Comparison of ENCODE assay signal across 2 cellular contexts in the genomic region with DNA sequence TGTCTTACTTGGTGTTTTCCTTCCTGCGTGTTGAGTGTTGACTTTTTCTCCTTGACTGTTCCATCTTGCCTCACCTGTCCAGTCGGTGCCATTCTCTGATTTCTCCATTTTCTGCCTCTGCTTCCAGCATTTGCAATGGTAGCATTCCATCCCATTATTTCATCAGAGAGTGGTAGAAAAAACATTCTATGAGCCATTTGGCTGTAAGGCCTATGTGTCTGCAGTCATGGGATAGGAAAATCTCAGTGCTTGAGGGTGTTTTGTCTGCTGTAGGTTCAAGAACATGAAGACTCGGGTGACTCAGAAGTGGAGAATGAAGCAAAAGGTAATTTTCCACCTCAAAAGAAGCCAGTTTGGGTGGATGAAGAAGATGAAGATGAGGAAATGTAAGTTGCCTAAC.
TF ChIP-seq lines count a peak whose summit lies in the region.

No MANE protein-coding gene starts in this region.

TF ChIP-seq in SK-N-SH, 30 proteins besides CTCF, POLR2A, EP300 and RAD21 (continued from another document):
- TF ChIP-seq, protein P1, sequence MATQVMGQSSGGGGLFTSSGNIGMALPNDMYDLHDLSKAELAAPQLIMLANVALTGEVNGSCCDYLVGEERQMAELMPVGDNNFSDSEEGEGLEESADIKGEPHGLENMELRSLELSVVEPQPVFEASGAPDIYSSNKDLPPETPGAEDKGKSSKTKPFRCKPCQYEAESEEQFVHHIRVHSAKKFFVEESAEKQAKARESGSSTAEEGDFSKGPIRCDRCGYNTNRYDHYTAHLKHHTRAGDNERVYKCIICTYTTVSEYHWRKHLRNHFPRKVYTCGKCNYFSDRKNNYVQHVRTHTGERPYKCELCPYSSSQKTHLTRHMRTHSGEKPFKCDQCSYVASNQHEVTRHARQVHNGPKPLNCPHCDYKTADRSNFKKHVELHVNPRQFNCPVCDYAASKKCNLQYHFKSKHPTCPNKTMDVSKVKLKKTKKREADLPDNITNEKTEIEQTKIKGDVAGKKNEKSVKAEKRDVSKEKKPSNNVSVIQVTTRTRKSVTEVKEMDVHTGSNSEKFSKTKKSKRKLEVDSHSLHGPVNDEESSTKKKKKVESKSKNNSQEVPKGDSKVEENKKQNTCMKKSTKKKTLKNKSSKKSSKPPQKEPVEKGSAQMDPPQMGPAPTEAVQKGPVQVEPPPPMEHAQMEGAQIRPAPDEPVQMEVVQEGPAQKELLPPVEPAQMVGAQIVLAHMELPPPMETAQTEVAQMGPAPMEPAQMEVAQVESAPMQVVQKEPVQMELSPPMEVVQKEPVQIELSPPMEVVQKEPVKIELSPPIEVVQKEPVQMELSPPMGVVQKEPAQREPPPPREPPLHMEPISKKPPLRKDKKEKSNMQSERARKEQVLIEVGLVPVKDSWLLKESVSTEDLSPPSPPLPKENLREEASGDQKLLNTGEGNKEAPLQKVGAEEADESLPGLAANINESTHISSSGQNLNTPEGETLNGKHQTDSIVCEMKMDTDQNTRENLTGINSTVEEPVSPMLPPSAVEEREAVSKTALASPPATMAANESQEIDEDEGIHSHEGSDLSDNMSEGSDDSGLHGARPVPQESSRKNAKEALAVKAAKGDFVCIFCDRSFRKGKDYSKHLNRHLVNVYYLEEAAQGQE (IDR thresholded peaks at IDR 0.05; ENCODE audit: low read depth, low read length), result no peak
- no peak for TF ChIP-seq RFX5 (IDR thresholded peaks at IDR 0.05; ENCODE audit: low read length)
- no peak for TF ChIP-seq EZH2phosphoT487 (IDR thresholded peaks at IDR 0.05; ENCODE audit: borderline replicate concordance, low read depth)
- TF ChIP-seq, protein P2, sequence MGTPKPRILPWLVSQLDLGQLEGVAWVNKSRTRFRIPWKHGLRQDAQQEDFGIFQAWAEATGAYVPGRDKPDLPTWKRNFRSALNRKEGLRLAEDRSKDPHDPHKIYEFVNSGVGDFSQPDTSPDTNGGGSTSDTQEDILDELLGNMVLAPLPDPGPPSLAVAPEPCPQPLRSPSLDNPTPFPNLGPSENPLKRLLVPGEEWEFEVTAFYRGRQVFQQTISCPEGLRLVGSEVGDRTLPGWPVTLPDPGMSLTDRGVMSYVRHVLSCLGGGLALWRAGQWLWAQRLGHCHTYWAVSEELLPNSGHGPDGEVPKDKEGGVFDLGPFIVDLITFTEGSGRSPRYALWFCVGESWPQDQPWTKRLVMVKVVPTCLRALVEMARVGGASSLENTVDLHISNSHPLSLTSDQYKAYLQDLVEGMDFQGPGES (IDR thresholded peaks at IDR 0.05; ENCODE audit: low read depth, low read length), result no peak
TF ChIP-seq in SK-N-SH: peak in this region for 0.

TF ChIP-seq in SK-N-SH treated with all-trans-retinoic acid at 6 μM for 48 hours, 23 proteins besides CTCF, POLR2A, EP300 and RAD21 (continued from another document):
- TF ChIP-seq ZNF8 (CRISPR knock-in tag; IDR thresholded peaks at IDR 0.05) (no peak), CSDC2 (CRISPR knock-in tag; IDR thresholded peaks at IDR 0.05) (no peak)
